In the genomic region with DNA sequence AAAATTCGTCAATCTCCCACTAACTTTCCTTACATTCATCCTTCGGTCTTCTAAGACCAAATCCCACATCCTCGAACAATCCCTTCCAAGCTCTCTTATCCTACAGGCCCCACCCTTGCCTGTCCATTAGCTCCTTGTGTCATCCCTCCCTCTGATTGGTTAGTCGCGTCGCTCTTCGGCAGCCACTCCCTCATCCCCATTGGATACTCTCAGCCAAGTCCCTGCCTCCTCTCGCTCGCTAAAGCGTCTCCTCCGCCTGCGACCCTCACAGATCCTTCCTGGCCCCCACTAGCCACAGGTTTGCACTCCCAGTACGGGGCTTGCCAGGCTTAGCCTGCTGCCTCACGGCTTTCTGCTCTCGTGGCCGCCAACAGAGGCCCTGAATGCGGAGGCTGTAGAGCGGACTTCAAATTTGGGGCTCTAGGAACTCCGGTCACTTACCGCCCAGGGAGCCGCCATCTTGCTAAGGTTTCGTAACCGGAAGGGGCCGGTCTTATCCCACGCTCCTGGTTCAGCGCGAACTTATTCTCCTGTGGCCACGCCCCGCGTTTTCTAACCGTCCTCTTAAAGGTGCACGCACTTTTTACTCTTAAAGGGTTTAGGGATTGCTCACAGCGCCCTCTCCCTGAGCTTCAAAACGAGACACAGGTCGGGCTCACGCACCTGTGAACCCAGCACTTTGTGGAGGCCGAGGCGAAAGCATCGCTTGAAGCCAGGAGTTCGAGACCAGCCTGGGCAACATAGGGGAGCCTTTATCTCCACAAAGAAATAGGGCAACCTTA, we compare ENCODE assay signal across 8 cellular contexts. TPM values are rescaled to one million over a fixed set of nuclear protein-coding genes. Genes with fewer than 3 reads are reported as not detected.
DNase-seq lines count a peak whose midpoint lies in the region; ATAC-seq and TF ChIP-seq lines count a peak whose summit lies in the region.

Gene DMAC2 (minus strand): TSS at position 472 of the 782 bp plus-strand sequence. CDS start 13 bp downstream, at position 459.

- peak; percentile 54 for TF ChIP-seq CTCF in hepatocyte (IDR thresholded peaks at IDR 0.05; ENCODE audit: poor library complexity)

- H3K36me3 ChIP-seq in hepatocyte (replicated peaks; ENCODE audit: insufficient read depth, low read depth) = no peaks in the 10 kb centered on the region

- 4% methylated on average over 40 of the region's 40 CpGs for WGBS in hepatocyte (ENCODE audit: low lambda C conversion rate, missing lambda C conversion rate)

- intact Hi-C loops in T-helper 2 cell treated with Interferon-gamma antibody and Interleukin-4, amounts not matched to agents 100 ng/mL and 5 ng/mL, for 36 hours (cut with micrococcal nuclease) = loop anchor here (1.0 to 5.0 kb wide), 3 partner anchors 10 to 77 kb away; partner anchors contain the start of genes B9D2, BCKDHA and EXOSC5

- peak within 1 kb of the TSS; percentile 78 for H3K4me2 ChIP-seq in hepatocyte

- H3K9me3 ChIP-seq in hepatocyte (ENCODE audit: low read depth) = no peaks in the 10 kb centered on the region

- no peaks in the 10 kb centered on the region for H3K9me2 ChIP-seq in hepatocyte (replicated peaks; ENCODE audit: insufficient read depth)

- H4K20me1 ChIP-seq in hepatocyte (ENCODE audit: insufficient read depth, poor library complexity, severe bottlenecking) = no peaks in the 10 kb centered on the region

- ATAC-seq in GM18505 (IDR thresholded peaks at IDR 0.05; ENCODE audit: unreplicated experiment) (peak; percentile 87), HG02970 (IDR thresholded peaks at IDR 0.05; ENCODE audit: low FRiP score, unreplicated experiment) (peak; percentile 76)

- peak; percentile 88 for TF ChIP-seq POLR2A in GM18505 (IDR thresholded peaks at IDR 0.05; ENCODE audit: borderline replicate concordance, extremely low read depth, insufficient read depth, insufficient read length)

- H3K4me1 ChIP-seq in hepatocyte (ENCODE audit: insufficient read depth) = no peaks in the 10 kb centered on the region

- H3K27ac ChIP-seq in hepatocyte = peak within 1 kb of the TSS; percentile 96

- H2AFZ ChIP-seq in hepatocyte = peak within 1 kb of the TSS; percentile 80

- H3K4me3 ChIP-seq in hepatocyte = peak within 1 kb of the TSS; percentile 64

- H3K27me3 ChIP-seq in hepatocyte = no peaks in the 10 kb centered on the region

- peaks cover 10% of the 10 kb centered on the region for H3K79me2 ChIP-seq in hepatocyte

- DNase-seq in NCI-H187 treated with DMSO at 0.1 percent for 48 hours (lab: John Stamatoyannopoulos, UW) = peak; percentile 98
- DNase-seq in astrocyte of the hippocampus (ENCODE audit: low read depth, low spot score) = peak; percentile 98
- peak; percentile 99 for DNase-seq in hepatocyte (ENCODE audit: low spot score)
- peak; percentile 96 for DNase-seq in renal cortical epithelial cell (ENCODE audit: low read depth)
- DNase-seq in cortex of kidney (lab: John Stamatoyannopoulos, UW) = no peak

RNA-seq across cellular contexts. Expression of gene DMAC2, which starts in this region (rescaled TPM):
- total RNA-seq in T-helper 2 cell treated with Interferon-gamma antibody and Interleukin-4, amounts not matched to agents 100 ng/mL and 5 ng/mL, for 36 hours = 44.5 and 48.9 TPM in 2 replicates
- 54.7 and 62.0 TPM in 2 replicates for total RNA-seq in hepatocyte
- 63.9 and 66.8 TPM in 2 replicates for polyA plus RNA-seq in hepatocyte
- total RNA-seq in renal cortical epithelial cell = 39.8 and 58.4 TPM in 2 replicates
